Comparison of ENCODE assay signal across 8 cellular contexts in genomic region chr16:89389504-89390223, GRCh38.
DNase-seq lines count a peak whose midpoint lies in the region; ATAC-seq and TF ChIP-seq lines count a peak whose summit lies in the region.
"Not testable (repeated sequence)": the region's sequence is repeated elsewhere in the genome, so short reads cannot be mapped to it uniquely, and the experiment has no call there.

No MANE protein-coding gene starts in this region.

- H3K4me1 ChIP-seq in GM23338 (ENCODE audit: insufficient read depth): peaks cover 38% of the 10 kb centered on the region

- H3K36me3 ChIP-seq in GM23338 (ENCODE audit: insufficient read depth): not testable (repeated sequence)

- H3K27ac ChIP-seq in CD4-positive, alpha-beta T cell (ENCODE audit: low read depth, low read length): not testable (repeated sequence)
- peak overlapping the region; percentile 67; the same call in 1 of the 2 replicates for H3K27ac ChIP-seq in GM23338 (ENCODE audit: low read depth)

- H3K36me3 Mint-ChIP-seq in CD4-positive, alpha-beta T cell (ENCODE audit: low read depth): peaks cover 53% of the 10 kb centered on the region
- peaks cover 18% of the 10 kb centered on the region for H3K36me3 Mint-ChIP-seq in GM23338 (ENCODE audit: low read depth)
- peaks cover 73% of the 10 kb centered on the region for H3K36me3 Mint-ChIP-seq in activated T-cell treated with anti-CD3 and anti-CD28 coated beads, Interleukin-2, amount 50 U/mL, for 24 hours (ENCODE audit: low read depth)
- peaks cover 30% of the 10 kb centered on the region for H3K36me3 Mint-ChIP-seq in activated naive CD4-positive, alpha-beta T cell treated with anti-CD3 and anti-CD28 coated beads, Interleukin-2, amount 10 ng/mL, durations not matched to agents 7 days and 5 days
- H3K36me3 Mint-ChIP-seq in central memory CD8-positive, alpha-beta T cell (ENCODE audit: insufficient read depth): peaks cover 16% of the 10 kb centered on the region
- H3K36me3 Mint-ChIP-seq in memory B cell: not testable (repeated sequence)
- H3K36me3 Mint-ChIP-seq in nephron progenitor cell (ENCODE audit: low read depth): peaks cover 52% of the 10 kb centered on the region
- H3K36me3 Mint-ChIP-seq in stimulated activated naive CD8-positive, alpha-beta T cell treated with anti-CD3 and anti-CD28 coated beads, Interleukin-15, Interleukin-2, amounts not matched to agents 100 ng/mL and 50 ng/mL, for 24 hours (ENCODE audit: low read depth): peaks cover 46% of the 10 kb centered on the region

- CTCF ChIA-PET in CD4-positive, alpha-beta T cell (lab: Charles Lee); activated naive CD4-positive, alpha-beta T cell treated with anti-CD3 and anti-CD28 coated beads, Interleukin-2, amount 10 ng/mL, durations not matched to agents 7 days and 5 days (lab: Charles Lee): not testable (repeated sequence)

- H3K79me2 ChIP-seq in GM23338 (replicated peaks; ENCODE audit: insufficient read depth): peaks cover 93% of the 10 kb centered on the region

- not testable (repeated sequence) for H3K9me3 ChIP-seq in CD4-positive, alpha-beta T cell (ENCODE audit: control insufficient read depth, low read length)

- not testable (repeated sequence) for DNase-seq in CD4-positive, alpha-beta T cell; GM23338 (ENCODE audit: low spot score); activated T-cell treated with anti-CD3 and anti-CD28 coated beads, Interleukin-2, amount 50 U/mL, for 24 hours; activated naive CD4-positive, alpha-beta T cell treated with anti-CD3 and anti-CD28 coated beads, Interleukin-2, amount 10 ng/mL, durations not matched to agents 7 days and 5 days; central memory CD8-positive, alpha-beta T cell (ENCODE audit: low spot score in 2 of 2); memory B cell (ENCODE audit: low spot score in 2 of 2); nephron progenitor cell

- H3K4me3 Mint-ChIP-seq in CD4-positive, alpha-beta T cell: peak overlapping the region; percentile 3
- not testable (repeated sequence) for H3K4me3 Mint-ChIP-seq in GM23338; activated T-cell treated with anti-CD3 and anti-CD28 coated beads, Interleukin-2, amount 50 U/mL, for 24 hours; activated naive CD4-positive, alpha-beta T cell treated with anti-CD3 and anti-CD28 coated beads, Interleukin-2, amount 10 ng/mL, durations not matched to agents 7 days and 5 days; memory B cell; nephron progenitor cell; stimulated activated naive CD8-positive, alpha-beta T cell treated with anti-CD3 and anti-CD28 coated beads, Interleukin-15, Interleukin-2, amounts not matched to agents 100 ng/mL and 50 ng/mL, for 24 hours
- peak overlapping the region; percentile 45 for H3K4me3 Mint-ChIP-seq in central memory CD8-positive, alpha-beta T cell

- H2AFZ ChIP-seq in GM23338: not testable (repeated sequence)

- not testable (repeated sequence) for H3K27me3 ChIP-seq in CD4-positive, alpha-beta T cell (ENCODE audit: control insufficient read depth, insufficient read depth, low read length); GM23338 (ENCODE audit: insufficient read depth)

- peaks cover 73% of the 10 kb centered on the region for H3K4me1 Mint-ChIP-seq in CD4-positive, alpha-beta T cell (ENCODE audit: low read depth)
- H3K4me1 Mint-ChIP-seq in GM23338 (peaks cover 74% of the 10 kb centered on the region), memory B cell (peaks cover 34% of the 10 kb centered on the region), nephron progenitor cell (peaks cover 47% of the 10 kb centered on the region)
- peaks cover 74% of the 10 kb centered on the region for H3K4me1 Mint-ChIP-seq in activated T-cell treated with anti-CD3 and anti-CD28 coated beads, Interleukin-2, amount 50 U/mL, for 24 hours (ENCODE audit: low read depth)
- H3K4me1 Mint-ChIP-seq in activated naive CD4-positive, alpha-beta T cell treated with anti-CD3 and anti-CD28 coated beads, Interleukin-2, amount 10 ng/mL, durations not matched to agents 7 days and 5 days: peaks cover 44% of the 10 kb centered on the region
- peaks cover 62% of the 10 kb centered on the region for H3K4me1 Mint-ChIP-seq in central memory CD8-positive, alpha-beta T cell
- peaks cover 81% of the 10 kb centered on the region for H3K4me1 Mint-ChIP-seq in stimulated activated naive CD8-positive, alpha-beta T cell treated with anti-CD3 and anti-CD28 coated beads, Interleukin-15, Interleukin-2, amounts not matched to agents 100 ng/mL and 50 ng/mL, for 24 hours (ENCODE audit: low read depth)

- peak overlapping the region; percentile 80 for H3K27ac Mint-ChIP-seq in CD4-positive, alpha-beta T cell
- not testable (repeated sequence) for H3K27ac Mint-ChIP-seq in GM23338
- peak overlapping the region; percentile 35 for H3K27ac Mint-ChIP-seq in activated T-cell treated with anti-CD3 and anti-CD28 coated beads, Interleukin-2, amount 50 U/mL, for 24 hours
- H3K27ac Mint-ChIP-seq in activated naive CD4-positive, alpha-beta T cell treated with anti-CD3 and anti-CD28 coated beads, Interleukin-2, amount 10 ng/mL, durations not matched to agents 7 days and 5 days: peak overlapping the region; percentile 3
- peak overlapping the region; percentile 72 for H3K27ac Mint-ChIP-seq in central memory CD8-positive, alpha-beta T cell (ENCODE audit: low read depth)
- H3K27ac Mint-ChIP-seq in memory B cell (peak overlapping the region; percentile 73), nephron progenitor cell (peak overlapping the region; percentile 83)
- H3K27ac Mint-ChIP-seq in stimulated activated naive CD8-positive, alpha-beta T cell treated with anti-CD3 and anti-CD28 coated beads, Interleukin-15, Interleukin-2, amounts not matched to agents 100 ng/mL and 50 ng/mL, for 24 hours: peak overlapping the region; percentile 50

- H4K20me1 ChIP-seq in GM23338 (replicated peaks; ENCODE audit: insufficient read depth): peaks cover 50% of the 10 kb centered on the region

- not testable (repeated sequence) for H3K9me2 ChIP-seq in GM23338 (ENCODE audit: insufficient read depth)

- not testable (repeated sequence) for TF ChIP-seq CTCF in CD4-positive, alpha-beta T cell (IDR thresholded peaks at IDR 0.05); GM23338 (conservative IDR thresholded peaks at IDR 0.05; ENCODE audit: low read depth in 2 of 2); nephron progenitor cell (IDR thresholded peaks at IDR 0.05)

- peaks cover 14% of the 10 kb centered on the region for H3F3A ChIP-seq in GM23338 (replicated peaks; ENCODE audit: low read depth)

- POLR2A ChIA-PET in CD4-positive, alpha-beta T cell (lab: Charles Lee): interaction anchor here (0.7 kb wide), 1 partner anchor 66 kb away, joined by 3 read pairs; no protein-coding TSS in a partner anchor

- not testable (repeated sequence) for ATAC-seq in CD4-positive, alpha-beta T cell (ENCODE audit: poor library complexity); GM23338; central memory CD8-positive, alpha-beta T cell (replicated peaks; ENCODE audit: extremely low read depth, poor library complexity, severe bottlenecking); memory B cell (ENCODE audit: low read depth)

- intact Hi-C loops in CD4-positive, alpha-beta T cell (cut with DNase I, micrococcal nuclease): loop anchor here in 1 of 2 experiments (2.0 kb wide), 1 partner anchor 19 kb away; no protein-coding TSS in a partner anchor

- not testable (repeated sequence) for H3K27me3 Mint-ChIP-seq in CD4-positive, alpha-beta T cell; activated T-cell treated with anti-CD3 and anti-CD28 coated beads, Interleukin-2, amount 50 U/mL, for 24 hours; activated naive CD4-positive, alpha-beta T cell treated with anti-CD3 and anti-CD28 coated beads, Interleukin-2, amount 10 ng/mL, durations not matched to agents 7 days and 5 days; central memory CD8-positive, alpha-beta T cell; memory B cell; nephron progenitor cell (ENCODE audit: low read depth, poor library complexity); stimulated activated naive CD8-positive, alpha-beta T cell treated with anti-CD3 and anti-CD28 coated beads, Interleukin-15, Interleukin-2, amounts not matched to agents 100 ng/mL and 50 ng/mL, for 24 hours
- peaks cover 17% of the 10 kb centered on the region for H3K27me3 Mint-ChIP-seq in GM23338 (ENCODE audit: insufficient read depth, low read depth, poor library complexity)

- H3K4me3 ChIP-seq in GM23338: not testable (repeated sequence)

- H3K9me3 Mint-ChIP-seq in CD4-positive, alpha-beta T cell; GM23338; activated T-cell treated with anti-CD3 and anti-CD28 coated beads, Interleukin-2, amount 50 U/mL, for 24 hours; activated naive CD4-positive, alpha-beta T cell treated with anti-CD3 and anti-CD28 coated beads, Interleukin-2, amount 10 ng/mL, durations not matched to agents 7 days and 5 days; central memory CD8-positive, alpha-beta T cell; memory B cell; stimulated activated naive CD8-positive, alpha-beta T cell treated with anti-CD3 and anti-CD28 coated beads, Interleukin-15, Interleukin-2, amounts not matched to agents 100 ng/mL and 50 ng/mL, for 24 hours: not testable (repeated sequence)
- H3K9me3 Mint-ChIP-seq in nephron progenitor cell: peaks cover 10% of the 10 kb centered on the region

- not testable (repeated sequence) for H3K4me2 ChIP-seq in GM23338
